In genomic region chr18:48623468-48624220, GRCh38 we compare ENCODE assay signal across 10 cellular contexts.
A peak's percentile ranks its signal among the peaks of the same experiment; 100 is the strongest.
DNase-seq lines count a peak whose midpoint lies in the region; ATAC-seq and TF ChIP-seq lines count a peak whose summit lies in the region.
"Had no signal": no experiment of that assay in that cellular context is flagged by ENCODE, and none has a peak within 500 bp of the region (broad histone marks: within the 10 kb centered on the region; RNA-seq: fewer than 3 reads in every experiment).

No MANE protein-coding gene starts in this region.

- no TSS peak for BruUV-seq in PC-9 (replicated peaks; lab: Mats Ljungman, UMichigan)

- H3K27me3 ChIP-seq in PC-9 (ENCODE audit: insufficient read depth, low read depth): no peaks in the 10 kb centered on the region
- no peaks in the 10 kb centered on the region for H3K27me3 ChIP-seq in esophagus squamous epithelium
- H3K27me3 ChIP-seq in psoas muscle (ENCODE audit: insufficient read depth in 3 of 3, low read length in 2 of 3): no peaks in the 10 kb centered on the region

- H3K36me3 ChIP-seq in PC-9 (ENCODE audit: low read depth): no peaks in the 10 kb centered on the region
- peaks cover 0 to 29% (median 0%) of the 10 kb centered on the region in 3 donors for H3K36me3 ChIP-seq in esophagus squamous epithelium
- peaks cover 0 to 31% of the 10 kb centered on the region in 2 donors for H3K36me3 ChIP-seq in psoas muscle (ENCODE audit: insufficient read depth in 1 of 2, low read depth in 1 of 2)

- TF ChIP-seq CTCF in AG09319 (IDR thresholded peaks at IDR 0.05; ENCODE audit: low read depth, low read length) (no peak), PC-9 (conservative IDR thresholded peaks at IDR 0.05) (no peak), esophagus squamous epithelium (IDR thresholded peaks at IDR 0.05) (no peak), GM20000 (IDR thresholded peaks at IDR 0.05; ENCODE audit: extremely low read depth, missing control alignments) (no peak), psoas muscle (IDR thresholded peaks at IDR 0.05) (no peak)

- CTCF ChIA-PET in PC-9 (lab: Charles Lee): no interaction called here

- H3K4me3 ChIP-seq in PC-9 (no peak overlapping the region), esophagus squamous epithelium (no peak overlapping the region), psoas muscle (no peak overlapping the region)

- DNase-seq in AG09319 (ENCODE audit: extremely low read depth, low read depth) (peak; percentile 32), PC-9 (peak in 1 of 2 experiments; percentile 93), epidermal melanocyte (ENCODE audit: insufficient read length, low spot score) (peak; percentile 31), non-pigmented ciliary epithelial cell (ENCODE audit: low read depth) (peak; percentile 81), esophagus squamous epithelium (lab: John Stamatoyannopoulos, UW) (no peak), GM20000 (ENCODE audit: low spot score) (no peak), psoas muscle (no peak)
- no peak for DNase-seq in activated CD4-positive, CD25-positive, alpha-beta regulatory T cell treated with anti-CD3 and anti-CD28 coated beads, Interleukin-2, amount 50 U/mL, for 72 hours
- DNase-seq: CD8-positive, alpha-beta memory T cell; central memory CD4-positive, alpha-beta T cell had no signal

- POLR2A ChIA-PET in PC-9 (lab: Charles Lee; ENCODE audit: unreplicated experiment): interaction anchor here (0.8 kb wide), 1 partner anchor 217 kb away, joined by 3 read pairs; no protein-coding TSS in a partner anchor

- H4K20me1 ChIP-seq in PC-9 (ENCODE audit: insufficient read depth): no peaks in the 10 kb centered on the region

- H3K27ac ChIP-seq in PC-9 (peak overlapping the region; percentile 61), esophagus squamous epithelium (peak overlapping the region in 2 of 4 donors; percentile 64 to 67), psoas muscle (no peak overlapping the region)

- no peak for TF ChIP-seq POLR2A in esophagus squamous epithelium (IDR thresholded peaks at IDR 0.05)

- no peaks in the 10 kb centered on the region for H3K79me2 ChIP-seq in PC-9 (ENCODE audit: low read depth)

- peak overlapping the region; percentile 53 for H3K4me2 ChIP-seq in PC-9

- peaks cover 39% of the 10 kb centered on the region; the same call in 1 of the 2 replicates for H3F3A ChIP-seq in PC-9 (ENCODE audit: insufficient read depth, low read depth)

- intact Hi-C loops in PC-9 (cut with micrococcal nuclease; ENCODE audit: unreplicated experiment) (loop anchor here (2.0 to 5.0 kb wide), 3 partner anchors 17 to 81 kb away; no protein-coding TSS in a partner anchor), esophagus squamous epithelium (cut with DNase I) (no loop called here), psoas muscle (cut with DNase I) (no loop called here)

- no peak for ATAC-seq in psoas muscle

- 67 to 78% methylated on average over 5 to 7 of the region's 7 CpGs for WGBS in esophagus squamous epithelium, 2 donors
- 78 to 81% (median 79%) methylated on average over 7 of the region's 7 CpGs for WGBS in psoas muscle, 3 donors

- no peaks in the 10 kb centered on the region for H3K9me2 ChIP-seq in PC-9 (ENCODE audit: insufficient read depth)

- H2AFZ ChIP-seq in PC-9: no peak overlapping the region

- no peaks in the 10 kb centered on the region for H3K9me3 ChIP-seq in PC-9 (ENCODE audit: insufficient read depth, low read depth)
- H3K9me3 ChIP-seq in esophagus squamous epithelium: no peaks in the 10 kb centered on the region
- no peaks in the 10 kb centered on the region for H3K9me3 ChIP-seq in psoas muscle

- peaks cover 35% of the 10 kb centered on the region for H3K4me1 ChIP-seq in PC-9 (replicated peaks; ENCODE audit: insufficient read depth)
- H3K4me1 ChIP-seq in esophagus squamous epithelium: peaks cover 0 to 10% (median 0%) of the 10 kb centered on the region in 3 donors
- no peaks in the 10 kb centered on the region for H3K4me1 ChIP-seq in psoas muscle

Comparison
In these comparisons a context has a peak if more than half of its experiments do, and no peak if none do; other contexts are left out.
1. DNase-seq: peak in AG09319 (single experiment), epidermal melanocyte (single experiment) and non-pigmented ciliary epithelial cell (single experiment); none in esophagus squamous epithelium (single experiment), activated CD4-positive, CD25-positive, alpha-beta regulatory T cell treated with anti-CD3 and anti-CD28 coated beads, Interleukin-2, amount 50 U/mL, for 72 hours (single experiment), GM20000 (single experiment) and psoas muscle (0 of 2).